In the genomic region with DNA sequence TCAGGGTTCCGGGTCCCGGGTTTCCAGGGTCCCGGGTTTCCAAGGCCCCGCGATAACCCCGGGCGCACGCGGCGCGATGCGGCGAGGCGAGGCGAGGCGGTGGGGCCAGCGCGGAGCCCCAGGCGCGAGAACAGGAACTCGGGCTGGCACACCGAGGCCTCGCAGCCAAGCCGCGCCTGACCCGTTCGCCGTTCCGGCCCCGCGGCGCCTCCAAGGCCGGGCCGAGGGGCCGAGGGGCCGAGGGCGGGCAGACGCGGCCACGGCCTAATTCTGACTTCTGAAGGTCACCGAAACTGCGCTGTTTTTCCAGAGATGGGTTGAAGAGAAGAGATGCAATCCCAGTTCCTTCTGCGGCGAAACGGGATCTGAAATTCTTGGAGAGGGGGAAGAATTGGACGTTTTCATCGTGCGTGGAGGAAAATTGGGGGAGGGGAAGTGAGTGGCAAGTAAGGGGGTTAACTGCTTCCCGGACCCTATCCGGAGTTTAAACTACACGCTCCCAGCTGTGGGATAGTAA, we compare ENCODE assay signal across 1 cellular context.
TF ChIP-seq lines count a peak whose summit lies in the region.

No MANE protein-coding gene starts in this region.

TF ChIP-seq in GM12891, 5 proteins besides CTCF, POLR2A, EP300 and RAD21 (continued from another document):
- TF ChIP-seq POU2F2 (IDR thresholded peaks at IDR 0.05; ENCODE audit: low read depth, low read length) (no peak), TAF1 (IDR thresholded peaks at IDR 0.05; ENCODE audit: low read depth, low read length) (no peak)
TF ChIP-seq in GM12891: peak in this region for 0.
